2 cellular contexts compared by ENCODE assay signal in genomic region chr14:81516941-81517797, GRCh38.
TF ChIP-seq lines count a peak whose summit lies in the region.

No MANE protein-coding gene starts in this region.

TF ChIP-seq in SK-N-SH treated with all-trans-retinoic acid at 6 μM for 48 hours, 23 proteins besides CTCF, POLR2A, EP300 and RAD21 (continued from another document):
- no peak for TF ChIP-seq POU6F1 (CRISPR knock-in tag; IDR thresholded peaks at IDR 0.05; ENCODE audit: borderline replicate concordance, low read depth)
- no peak for TF ChIP-seq TCF4 (CRISPR knock-in tag; IDR thresholded peaks at IDR 0.05; ENCODE audit: borderline replicate concordance)
- TF ChIP-seq TSHZ2 (CRISPR knock-in tag; IDR thresholded peaks at IDR 0.05): no peak
- TF ChIP-seq ZNF70 (CRISPR knock-in tag; IDR thresholded peaks at IDR 0.05): no peak
- no peak for TF ChIP-seq SNAI2 (CRISPR knock-in tag; IDR thresholded peaks at IDR 0.05)
- TF ChIP-seq PATZ1 (CRISPR knock-in tag; IDR thresholded peaks at IDR 0.05; ENCODE audit: borderline replicate concordance): no peak
- no peak for TF ChIP-seq PPARA (CRISPR knock-in tag; IDR thresholded peaks at IDR 0.05; ENCODE audit: borderline replicate concordance)
- TF ChIP-seq CSDC2 (CRISPR knock-in tag; IDR thresholded peaks at IDR 0.05): no peak
- TF ChIP-seq BACH2 (CRISPR knock-in tag; IDR thresholded peaks at IDR 0.05; ENCODE audit: borderline replicate concordance): no peak
- no peak for TF ChIP-seq GLIS3 (CRISPR knock-in tag; IDR thresholded peaks at IDR 0.05)
- TF ChIP-seq TOX (CRISPR knock-in tag; IDR thresholded peaks at IDR 0.05; ENCODE audit: borderline replicate concordance): no peak
- no peak for TF ChIP-seq RARB (CRISPR knock-in tag; IDR thresholded peaks at IDR 0.05)
- no peak for TF ChIP-seq ESRRG (CRISPR knock-in tag; IDR thresholded peaks at IDR 0.05)
- TF ChIP-seq ISL1 (CRISPR knock-in tag; IDR thresholded peaks at IDR 0.05): no peak
- no peak for TF ChIP-seq ZFP3 (CRISPR knock-in tag; IDR thresholded peaks at IDR 0.05)

TF ChIP-seq in SK-N-SH, 30 proteins besides CTCF, POLR2A, EP300 and RAD21 (continued from another document):
- TF ChIP-seq MAX (IDR thresholded peaks at IDR 0.05; ENCODE audit: low read depth): no peak
- no peak for TF ChIP-seq SMC3 (IDR thresholded peaks at IDR 0.05; ENCODE audit: low read depth, low read length)
- TF ChIP-seq TAF1 (IDR thresholded peaks at IDR 0.05; ENCODE audit: borderline replicate concordance, low read depth, low read length): no peak
- TF ChIP-seq EZH2phosphoT487 (IDR thresholded peaks at IDR 0.05; ENCODE audit: borderline replicate concordance, low read depth): no peak
- TF ChIP-seq GATA2 (CRISPR knock-in tag; IDR thresholded peaks at IDR 0.05): no peak
- no peak for TF ChIP-seq REST (IDR thresholded peaks at IDR 0.05; ENCODE audit: low read depth, low read length)
- no peak for TF ChIP-seq GABPA (IDR thresholded peaks at IDR 0.05; ENCODE audit: low read depth)
- no peak for TF ChIP-seq USF1 (IDR thresholded peaks at IDR 0.05; ENCODE audit: borderline replicate concordance, low read depth)
- no peak for TF ChIP-seq RCOR1 (IDR thresholded peaks at IDR 0.05; ENCODE audit: low read length)
